In genomic region chr4:184003433-184003832, GRCh38 we compare ENCODE assay signal across 28 cellular contexts.
"Had no signal": no experiment of that assay in that cellular context is flagged by ENCODE, and none has a peak within 500 bp of the region (broad histone marks: within the 10 kb centered on the region; RNA-seq: fewer than 3 reads in every experiment).

No MANE protein-coding gene starts in this region.

- H3K36me3 ChIP-seq: neural progenitor cell, ovary, thyroid gland, vagina had no signal

- H3K4me3 ChIP-seq: neural progenitor cell, ovary, psoas muscle, skin epidermis, stomach, thoracic aorta, thyroid gland, tibial nerve, upper lobe of left lung, vagina had no signal

- H3K79me2 ChIP-seq: parathyroid adenoma had no signal

- H3K4me1 Mint-ChIP-seq: natural killer cell; nephron; neural progenitor cell; stimulated activated effector memory CD8-positive, alpha-beta T cell treated with anti-CD3 and anti-CD28 coated beads, Interleukin-12 subunit alpha, Interleukin-12 subunit beta, amount 100 ng/mL, for 72 hours; stimulated activated naive B cell treated with anti-CD40 and anti-IgM and Interleukin-4, amounts not matched to agents 10 μg/mL and 1 μg/mL and 100 μg/mL, for 72 hours had no signal

- FAIRE-seq: urothelium cell line had no signal

- H3K4me3 Mint-ChIP-seq: natural killer cell; nephron; neural progenitor cell; stimulated activated effector memory CD8-positive, alpha-beta T cell treated with anti-CD3 and anti-CD28 coated beads, Interleukin-12 subunit alpha, Interleukin-12 subunit beta, amount 100 ng/mL, for 72 hours; stimulated activated naive B cell treated with anti-CD40 and anti-IgM and Interleukin-4, amounts not matched to agents 10 μg/mL and 1 μg/mL and 100 μg/mL, for 72 hours; stimulated activated naive CD8-positive, alpha-beta T cell treated with anti-CD3 and anti-CD28 coated beads, Interleukin-15, Interleukin-2, amounts not matched to agents 100 ng/mL and 50 ng/mL, for 24 hours had no signal

- H2AFZ ChIP-seq: neural progenitor cell, parathyroid adenoma had no signal

- H3K27ac Mint-ChIP-seq: natural killer cell; nephron; neural progenitor cell; progenitor cell of endocrine pancreas; stimulated activated effector memory CD8-positive, alpha-beta T cell treated with anti-CD3 and anti-CD28 coated beads, Interleukin-12 subunit alpha, Interleukin-12 subunit beta, amount 100 ng/mL, for 72 hours; stimulated activated naive B cell treated with anti-CD40 and anti-IgM and Interleukin-4, amounts not matched to agents 10 μg/mL and 1 μg/mL and 100 μg/mL, for 72 hours; stimulated activated naive CD8-positive, alpha-beta T cell treated with anti-CD3 and anti-CD28 coated beads, Interleukin-15, Interleukin-2, amounts not matched to agents 100 ng/mL and 50 ng/mL, for 24 hours had no signal

- ATAC-seq: natural killer cell; psoas muscle; right cardiac atrium; sciatic nerve; stimulated activated effector memory CD8-positive, alpha-beta T cell treated with anti-CD3 and anti-CD28 coated beads, Interleukin-12 subunit alpha, Interleukin-12 subunit beta, amount 100 ng/mL, for 72 hours; stimulated activated naive B cell treated with anti-CD40 and anti-IgM and Interleukin-4, amounts not matched to agents 10 μg/mL and 1 μg/mL and 100 μg/mL, for 72 hours had no signal

- H3K4me2 ChIP-seq: neural progenitor cell had no signal

- H3K27ac ChIP-seq: neural progenitor cell, ovary, parathyroid adenoma, psoas muscle, skin epidermis, stomach, thoracic aorta, thyroid gland, tibial nerve, upper lobe of left lung, vagina had no signal

- H3K4me1 ChIP-seq: neural progenitor cell, parathyroid adenoma, psoas muscle, stomach, tibial nerve, upper lobe of left lung, vagina had no signal

- H3K9ac ChIP-seq: neural progenitor cell, parathyroid adenoma had no signal

- H3K9me3 Mint-ChIP-seq: natural killer cell; stimulated activated effector memory CD8-positive, alpha-beta T cell treated with anti-CD3 and anti-CD28 coated beads, Interleukin-12 subunit alpha, Interleukin-12 subunit beta, amount 100 ng/mL, for 72 hours; stimulated activated naive B cell treated with anti-CD40 and anti-IgM and Interleukin-4, amounts not matched to agents 10 μg/mL and 1 μg/mL and 100 μg/mL, for 72 hours; stimulated activated naive CD8-positive, alpha-beta T cell treated with anti-CD3 and anti-CD28 coated beads, Interleukin-15, Interleukin-2, amounts not matched to agents 100 ng/mL and 50 ng/mL, for 24 hours had no signal

- H3K9me3 ChIP-seq: ovary, psoas muscle, stomach, thoracic aorta, thyroid gland, tibial nerve, upper lobe of left lung, vagina had no signal

- H3K36me3 Mint-ChIP-seq: natural killer cell; stimulated activated effector memory CD8-positive, alpha-beta T cell treated with anti-CD3 and anti-CD28 coated beads, Interleukin-12 subunit alpha, Interleukin-12 subunit beta, amount 100 ng/mL, for 72 hours; stimulated activated naive B cell treated with anti-CD40 and anti-IgM and Interleukin-4, amounts not matched to agents 10 μg/mL and 1 μg/mL and 100 μg/mL, for 72 hours had no signal

- H3K27me3 Mint-ChIP-seq: progenitor cell of endocrine pancreas; stimulated activated naive CD8-positive, alpha-beta T cell treated with anti-CD3 and anti-CD28 coated beads, Interleukin-15, Interleukin-2, amounts not matched to agents 100 ng/mL and 50 ng/mL, for 24 hours had no signal

- DNase-seq: natural killer cell; occipital lobe; ovary; posterior cingulate gyrus; psoas muscle; right cardiac atrium; stimulated activated CD4-positive, alpha-beta T cell treated with anti-CD3 and anti-CD28 coated beads, Interleukin-15, amount 100 ng/mL, for 24 hours; stimulated activated CD4-positive, alpha-beta T cell treated with anti-CD3 and anti-CD28 coated beads, Interleukin-2, amount 100 ng/mL, for 24 hours; stimulated activated CD4-positive, alpha-beta T cell treated with anti-CD3 and anti-CD28 coated beads, Interleukin-2, amount 100 ng/mL, for 48 hours; stimulated activated CD4-positive, alpha-beta T cell treated with anti-CD3 and anti-CD28 coated beads, Interleukin-4, amount 100 ng/mL, for 24 hours; stimulated activated naive B cell treated with anti-CD40 and anti-IgM and Interleukin-4, amounts not matched to agents 10 μg/mL and 1 μg/mL and 100 μg/mL, for 72 hours; stimulated activated naive CD4-positive, alpha-beta T cell treated with Interleukin-2 at 50 U/mL for 16 hours; stomach; thyroid gland; trophoblast cell; upper lobe of left lung had no signal

- H3K27me3 ChIP-seq: neural progenitor cell, ovary, stomach, thyroid gland, tibial nerve, upper lobe of left lung, vagina had no signal
